Comparison of ENCODE assay signal across 31 cellular contexts in the genomic region with DNA sequence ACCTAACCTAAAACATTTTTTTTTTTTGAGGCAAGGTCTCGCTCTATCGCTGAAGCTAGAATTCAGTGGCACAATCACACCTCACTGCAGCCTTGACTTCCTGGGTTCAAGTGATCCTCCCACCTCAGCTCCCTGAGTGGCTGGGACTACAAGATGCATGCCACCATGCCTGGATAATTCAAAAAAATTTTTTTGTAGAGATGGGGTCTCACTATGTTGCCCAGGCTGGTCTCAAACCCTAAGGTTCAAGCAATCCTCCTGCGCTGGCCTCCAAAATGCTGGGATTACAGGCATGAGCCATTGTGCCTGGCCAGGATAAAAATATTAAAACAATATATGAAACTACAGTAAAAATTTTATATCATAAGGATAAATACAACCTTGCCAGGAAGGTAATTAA.
"Had no signal": no experiment of that assay in that cellular context is flagged by ENCODE, and none has a peak within 500 bp of the region (broad histone marks: within the 10 kb centered on the region; RNA-seq: fewer than 3 reads in every experiment).

No MANE protein-coding gene starts in this region.

- H3K9me3 ChIP-seq: ascending aorta, breast epithelium, esophagus muscularis mucosa, gastroesophageal sphincter had no signal

- H3K27me3 Mint-ChIP-seq: activated CD4-positive, alpha-beta memory T cell treated with anti-CD3 and anti-CD28 coated beads, Interleukin-2, amount 10 ng/mL, durations not matched to agents 7 days and 5 days; activated CD4-positive, alpha-beta T cell treated with anti-CD3 and anti-CD28 coated beads, Interleukin-2, amount 10 ng/mL, durations not matched to agents 7 days and 5 days; activated naive CD4-positive, alpha-beta T cell treated with anti-CD3 and anti-CD28 coated beads, Interleukin-2, amount 10 ng/mL, durations not matched to agents 7 days and 5 days; activated naive CD8-positive, alpha-beta T cell treated with anti-CD3 and anti-CD28 coated beads, Interleukin-2, amount 10 ng/mL, durations not matched to agents 7 days and 5 days; activated T-cell treated with anti-CD3 and anti-CD28 coated beads, Interleukin-2, amount 50 U/mL, for 24 hours; dendritic cell treated with granulocyte-macrophage colony-stimulating factor and Interleukin-4, amounts not matched to agents 40 ng/mL and 50 ng/mL, for 4 days; effector memory CD8-positive, alpha-beta T cell had no signal

- H3K27ac Mint-ChIP-seq: activated CD4-positive, alpha-beta memory T cell treated with anti-CD3 and anti-CD28 coated beads, Interleukin-2, amount 10 ng/mL, durations not matched to agents 7 days and 5 days; activated CD4-positive, alpha-beta T cell treated with anti-CD3 and anti-CD28 coated beads, Interleukin-2, amount 10 ng/mL, durations not matched to agents 7 days and 5 days; activated naive CD4-positive, alpha-beta T cell treated with anti-CD3 and anti-CD28 coated beads, Interleukin-2, amount 10 ng/mL, durations not matched to agents 7 days and 5 days; activated naive CD4-positive, alpha-beta T cell treated with anti-CD3 and anti-CD28 coated beads, Interleukin-2, amount 50 U/mL, for 72 hours; activated naive CD8-positive, alpha-beta T cell treated with anti-CD3 and anti-CD28 coated beads, Interleukin-2, amount 10 ng/mL, durations not matched to agents 7 days and 5 days; activated T-cell treated with anti-CD3 and anti-CD28 coated beads, Interleukin-2, amount 50 U/mL, for 24 hours; activated T-cell treated with anti-CD3 and anti-CD28 coated beads, Interleukin-2, amount 50 U/mL, for 72 hours; dendritic cell treated with granulocyte-macrophage colony-stimulating factor and Interleukin-4, amounts not matched to agents 40 ng/mL and 50 ng/mL, for 4 days had no signal

- H3K27ac ChIP-seq: ascending aorta, breast epithelium, cardiac muscle cell, coronary artery, dorsolateral prefrontal cortex, foreskin keratinocyte had no signal

- ATAC-seq: activated naive CD4-positive, alpha-beta T cell treated with anti-CD3 and anti-CD28 coated beads, Interleukin-2, amount 50 U/mL, for 72 hours; activated T-cell treated with anti-CD3 and anti-CD28 coated beads, Interleukin-2, amount 50 U/mL, for 72 hours; effector memory CD8-positive, alpha-beta T cell; foreskin keratinocyte; gastroesophageal sphincter had no signal

- DNase-seq: activated CD4-positive, alpha-beta memory T cell treated with anti-CD3 and anti-CD28 coated beads, Interleukin-2, amount 10 ng/mL, durations not matched to agents 7 days and 5 days; activated CD4-positive, alpha-beta T cell treated with anti-CD3 and anti-CD28 coated beads for 4 hours; activated CD4-positive, alpha-beta T cell treated with anti-CD3 and anti-CD28 coated beads, Interleukin-2, amount 10 ng/mL, durations not matched to agents 7 days and 5 days; activated CD4-positive, alpha-beta T cell treated with anti-CD3 and anti-CD28 coated beads, Interleukin-2, amount 50 U/mL, for 4 hours; activated CD4-positive, CD25-positive, alpha-beta regulatory T cell; activated CD4-positive, CD25-positive, alpha-beta regulatory T cell treated with anti-CD3 and anti-CD28 coated beads, Interleukin-2, amount 50 U/mL, for 72 hours; activated CD8-positive, alpha-beta memory T cell treated with anti-CD3 and anti-CD28 coated beads, Interleukin-2, amount 50 U/mL, for 48 hours; activated gamma-delta T cell; activated naive CD4-positive, alpha-beta T cell; activated naive CD4-positive, alpha-beta T cell treated with anti-CD3 and anti-CD28 coated beads, Interleukin-2, amount 10 ng/mL, durations not matched to agents 7 days and 5 days; activated naive CD8-positive, alpha-beta T cell treated with anti-CD3 and anti-CD28 coated beads, Interleukin-2, amount 10 ng/mL, durations not matched to agents 7 days and 5 days; activated T-cell treated with anti-CD3 and anti-CD28 coated beads for 4 hours; activated T-cell treated with anti-CD3 and anti-CD28 coated beads, Interleukin-2, amount 50 U/mL, for 24 hours; activated T-cell treated with anti-CD3 and anti-CD28 coated beads, Interleukin-2, amount 50 U/mL, for 72 hours; central memory CD4-positive, alpha-beta T cell; dorsolateral prefrontal cortex; effector CD4-positive, alpha-beta T cell; effector memory CD8-positive, alpha-beta T cell; erythroblast; foreskin keratinocyte; head of caudate nucleus; T1000 had no signal

- H3K9me3 Mint-ChIP-seq: activated CD4-positive, alpha-beta memory T cell treated with anti-CD3 and anti-CD28 coated beads, Interleukin-2, amount 10 ng/mL, durations not matched to agents 7 days and 5 days; activated CD4-positive, alpha-beta T cell treated with anti-CD3 and anti-CD28 coated beads, Interleukin-2, amount 10 ng/mL, durations not matched to agents 7 days and 5 days; activated naive CD4-positive, alpha-beta T cell treated with anti-CD3 and anti-CD28 coated beads, Interleukin-2, amount 10 ng/mL, durations not matched to agents 7 days and 5 days; activated naive CD4-positive, alpha-beta T cell treated with anti-CD3 and anti-CD28 coated beads, Interleukin-2, amount 50 U/mL, for 72 hours; activated naive CD8-positive, alpha-beta T cell treated with anti-CD3 and anti-CD28 coated beads, Interleukin-2, amount 10 ng/mL, durations not matched to agents 7 days and 5 days; activated T-cell treated with anti-CD3 and anti-CD28 coated beads, Interleukin-2, amount 50 U/mL, for 24 hours; activated T-cell treated with anti-CD3 and anti-CD28 coated beads, Interleukin-2, amount 50 U/mL, for 72 hours; brain; dendritic cell treated with granulocyte-macrophage colony-stimulating factor and Interleukin-4, amounts not matched to agents 40 ng/mL and 50 ng/mL, for 4 days; effector memory CD8-positive, alpha-beta T cell had no signal

- H3K4me3 Mint-ChIP-seq: activated CD4-positive, alpha-beta memory T cell treated with anti-CD3 and anti-CD28 coated beads, Interleukin-2, amount 10 ng/mL, durations not matched to agents 7 days and 5 days; activated CD4-positive, alpha-beta T cell treated with anti-CD3 and anti-CD28 coated beads, Interleukin-2, amount 10 ng/mL, durations not matched to agents 7 days and 5 days; activated naive CD4-positive, alpha-beta T cell treated with anti-CD3 and anti-CD28 coated beads, Interleukin-2, amount 10 ng/mL, durations not matched to agents 7 days and 5 days; activated naive CD8-positive, alpha-beta T cell treated with anti-CD3 and anti-CD28 coated beads, Interleukin-2, amount 10 ng/mL, durations not matched to agents 7 days and 5 days; activated T-cell treated with anti-CD3 and anti-CD28 coated beads, Interleukin-2, amount 50 U/mL, for 24 hours; activated T-cell treated with anti-CD3 and anti-CD28 coated beads, Interleukin-2, amount 50 U/mL, for 72 hours; dendritic cell treated with granulocyte-macrophage colony-stimulating factor and Interleukin-4, amounts not matched to agents 40 ng/mL and 50 ng/mL, for 4 days had no signal

- H3K36me3 ChIP-seq: breast epithelium, cardiac muscle cell, gastroesophageal sphincter had no signal

- H3K4me1 ChIP-seq: breast epithelium, foreskin keratinocyte had no signal

- H3K4me3 ChIP-seq: ascending aorta, breast epithelium, cardiac muscle cell, coronary artery, dorsolateral prefrontal cortex, esophagus muscularis mucosa, gastroesophageal sphincter had no signal

- H3K27me3 ChIP-seq: ascending aorta, breast epithelium, cardiac muscle cell, dorsolateral prefrontal cortex, esophagus muscularis mucosa, foreskin keratinocyte, gastroesophageal sphincter had no signal
